In the genomic region with DNA sequence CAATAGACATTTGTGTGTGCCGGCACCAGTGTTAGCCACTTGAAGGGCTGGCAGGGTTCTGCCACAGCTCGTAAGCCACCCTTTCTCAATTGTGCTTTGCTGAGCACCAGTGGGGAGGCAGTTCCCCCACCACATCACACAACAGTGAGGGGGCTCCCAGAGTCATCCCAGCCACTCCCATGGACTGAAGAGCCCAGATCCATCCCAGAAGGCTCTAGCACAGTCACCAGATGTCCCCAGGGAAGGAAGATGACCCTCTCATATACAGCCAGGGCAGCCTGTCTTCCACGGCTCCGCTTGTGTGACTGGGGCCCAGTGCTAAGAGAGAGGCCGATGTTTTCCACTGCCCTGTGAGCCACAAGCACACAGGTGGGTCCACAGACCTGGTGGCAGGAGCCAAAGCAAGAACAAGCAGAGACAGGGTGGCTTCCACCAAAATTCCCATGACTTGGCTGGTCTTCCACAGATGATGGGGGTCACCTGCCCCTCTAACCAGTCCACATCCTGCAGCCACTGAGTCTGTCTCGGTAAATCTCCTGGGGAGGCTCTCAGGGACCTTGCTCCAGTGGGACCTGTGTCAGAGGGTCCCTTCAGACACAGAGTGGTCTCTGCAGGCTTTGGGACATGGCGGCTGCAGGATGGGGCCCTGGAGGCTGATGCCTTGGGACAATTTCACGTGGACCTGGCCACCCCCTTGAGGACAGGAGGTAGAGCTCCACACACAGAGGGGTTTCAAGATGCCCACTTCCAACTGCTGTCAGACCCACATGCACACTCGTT, we compare ENCODE assay signal across 20 cellular contexts.
"Had no signal": no experiment of that assay in that cellular context is flagged by ENCODE, and none has a peak within 500 bp of the region (broad histone marks: within the 10 kb centered on the region; RNA-seq: fewer than 3 reads in every experiment).

No MANE protein-coding gene starts in this region.

- H3K27me3 ChIP-seq: brain microvascular endothelial cell had no signal

- ATAC-seq: activated CD8-positive, alpha-beta T cell treated with anti-CD3 and anti-CD28 coated beads, Interleukin-2, amount 10 ng/mL, durations not matched to agents 7 days and 5 days; WTC11 had no signal

- DNase-seq: activated CD4-positive, alpha-beta T cell treated with anti-CD3 and anti-CD28 coated beads for 48 hours; activated CD4-positive, alpha-beta T cell treated with anti-CD3 and anti-CD28 coated beads, Interleukin-2, amount 50 U/mL, for 4 hours; activated CD4-positive, CD25-positive, alpha-beta regulatory T cell treated with anti-CD3 and anti-CD28 coated beads, Interleukin-2, amount 50 U/mL, for 72 hours; activated CD8-positive, alpha-beta memory T cell treated with anti-CD3 and anti-CD28 coated beads, Interleukin-2, amount 50 U/mL, for 48 hours; activated CD8-positive, alpha-beta T cell treated with anti-CD3 and anti-CD28 coated beads, Interleukin-2, amount 10 ng/mL, durations not matched to agents 7 days and 5 days; activated gamma-delta T cell treated with Interleukin-2 at 50 U/mL for 16 hours; activated naive CD4-positive, alpha-beta T cell treated with anti-CD3 and anti-CD28 coated beads, Interleukin-2, amount 10 ng/mL, durations not matched to agents 7 days and 5 days; activated naive CD8-positive, alpha-beta T cell treated with anti-CD3 and anti-CD28 coated beads for 36 hours; activated T-cell treated with anti-CD3 and anti-CD28 coated beads, Interleukin-2, amount 50 U/mL, for 1 hour; brain microvascular endothelial cell; Kasumi-1; KBM-7; NCI-H1105 treated with DMSO at 0.1 percent for 48 hours; NCI-H1436 treated with DMSO at 0.1 percent for 48 hours; NCI-H187 treated with DMSO at 0.1 percent for 48 hours; NCI-H2081 treated with DMSO at 0.1 percent for 48 hours; NCI-H446; NCI-H524; SHP77 treated with DMSO at 0.1 percent for 48 hours had no signal

- H3K36me3 ChIP-seq: brain microvascular endothelial cell had no signal

- H3K27ac ChIP-seq: brain microvascular endothelial cell had no signal
